In the genomic region with DNA sequence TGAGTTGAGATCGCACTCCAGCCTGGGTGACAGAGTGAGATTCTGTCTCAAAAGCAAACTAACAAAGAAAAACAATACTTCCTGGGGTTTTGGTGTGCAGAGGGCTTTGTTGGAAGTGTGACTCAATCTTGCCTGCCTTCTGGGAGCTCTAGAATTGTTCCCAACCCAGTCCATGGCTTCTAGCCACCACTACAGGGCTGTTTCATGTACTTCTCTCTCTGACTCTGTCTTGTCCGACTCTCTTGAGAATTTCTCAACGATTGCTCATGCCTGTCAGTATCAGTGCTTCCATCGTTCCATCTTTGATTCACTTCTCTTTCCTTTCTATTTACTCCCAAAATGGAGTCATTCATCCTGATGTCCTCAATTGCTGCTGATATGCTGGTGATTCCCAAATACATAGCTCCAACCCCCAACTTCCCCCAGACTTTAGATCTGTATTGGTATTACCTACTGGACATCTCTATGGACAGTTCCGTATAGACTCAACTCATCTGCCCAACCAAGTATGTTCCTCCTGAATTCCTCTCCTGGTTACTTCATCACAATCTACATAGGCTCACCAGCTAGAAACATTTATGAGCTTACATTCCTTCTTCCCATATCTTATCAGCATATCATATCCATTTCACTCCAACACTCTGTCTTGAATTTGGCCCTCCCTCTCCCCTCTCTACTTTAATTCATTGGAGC, we compare ENCODE assay signal across 1 cellular context.
TF ChIP-seq lines count a peak whose summit lies in the region.

No MANE protein-coding gene starts in this region.

TF ChIP-seq in HEK293T, 16 proteins besides CTCF, POLR2A, EP300 and RAD21:
- TF ChIP-seq FOXA1 (IDR thresholded peaks at IDR 0.05) = no peak
- TF ChIP-seq HDGF (IDR thresholded peaks at IDR 0.05; ENCODE audit: borderline replicate concordance) = no peak
- no peak for TF ChIP-seq L3MBTL2 (conservative IDR thresholded peaks at IDR 0.05)
- no peak for TF ChIP-seq SUZ12 (IDR thresholded peaks at IDR 0.05)
- TF ChIP-seq ARNT (IDR thresholded peaks at IDR 0.05) = no peak
- TF ChIP-seq CTBP1 (IDR thresholded peaks at IDR 0.05; ENCODE audit: borderline replicate concordance) = no peak
